23 cellular contexts compared by ENCODE assay signal in the genomic region with DNA sequence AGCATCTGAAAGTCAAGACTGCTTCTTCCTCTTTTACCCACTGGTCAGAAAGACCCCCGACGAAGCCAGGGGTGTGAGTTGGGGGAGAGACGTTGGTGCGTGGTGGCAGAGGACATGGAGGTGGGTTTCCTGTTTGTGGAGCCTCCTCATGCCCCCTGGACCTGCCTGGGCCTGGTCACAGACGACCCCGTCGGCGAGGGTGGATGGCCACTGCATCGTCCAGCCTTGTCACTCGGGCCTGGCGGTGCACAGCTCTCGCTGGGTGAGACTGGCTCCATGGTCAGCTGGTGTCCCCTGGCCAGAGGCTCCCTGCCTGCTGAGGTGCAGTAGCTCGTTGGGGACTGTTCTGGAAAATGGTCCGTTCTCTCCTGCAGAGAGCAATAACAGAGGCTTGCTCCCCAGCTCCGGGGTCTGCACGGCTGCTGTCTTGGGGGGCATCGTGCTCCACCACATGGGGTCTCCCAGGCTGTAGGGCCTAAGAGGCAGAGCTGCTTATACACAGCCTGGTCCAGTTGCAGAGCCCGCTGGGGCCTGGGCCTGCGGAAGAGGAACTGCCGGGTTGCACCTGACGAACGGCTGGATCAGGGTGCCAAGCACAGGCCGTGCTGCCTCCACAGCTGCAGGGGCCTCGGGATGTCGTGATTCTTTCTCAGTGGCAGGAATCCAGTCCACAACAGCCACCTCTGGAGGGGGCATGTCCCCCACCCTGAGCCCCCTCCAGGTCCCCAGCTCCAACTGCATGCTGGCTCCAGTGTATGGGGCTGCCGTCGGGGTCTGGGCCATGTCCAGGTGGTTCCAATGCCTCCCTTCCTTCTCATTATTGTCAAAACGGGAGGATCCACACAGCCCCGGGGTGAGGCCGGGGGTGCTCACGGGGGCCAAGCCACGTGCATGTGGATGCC. TPM values are rescaled to one million over a fixed set of nuclear protein-coding genes. Genes with fewer than 3 reads are reported as not detected.
DNase-seq lines count a peak whose midpoint lies in the region; ATAC-seq and TF ChIP-seq lines count a peak whose summit lies in the region.
"Had no signal": no experiment of that assay in that cellular context is flagged by ENCODE, and none has a peak within 500 bp of the region (broad histone marks: within the 10 kb centered on the region; RNA-seq: fewer than 3 reads in every experiment).

No MANE protein-coding gene starts in this region.

- no peak overlapping the region for H3K27ac ChIP-seq in BLaER1 treated with 17β-estradiol and CSF1 and Interleukin-3, amounts not matched to agents 10 nM and 100 nM
- H3K27ac ChIP-seq in left lung, result no peak overlapping the region
- H3K27ac ChIP-seq in sigmoid colon, result no peak overlapping the region
- H3K27ac ChIP-seq: GM23248 had no signal

- H3K36me3 Mint-ChIP-seq in activated T-cell treated with anti-CD3 and anti-CD28 coated beads, Interleukin-2, amount 50 U/mL, for 4 hours (ENCODE audit: insufficient read depth), result no peaks in the 10 kb centered on the region
- no peaks in the 10 kb centered on the region for H3K36me3 Mint-ChIP-seq in MCF 10A (ENCODE audit: insufficient read depth, unreplicated experiment)
- H3K36me3 Mint-ChIP-seq: CD8-positive, alpha-beta memory T cell had no signal

- WGBS in sigmoid colon, 2 donors, result 78 to 79% methylated on average over 32 of the region's 32 CpGs

- intact Hi-C loops in left lung (cut with DNase I) (no loop called here), sigmoid colon (cut with DNase I) (no loop called here), MCF 10A (cut with micrococcal nuclease) (no loop called here)

- POLR2A ChIA-PET in MCF 10A (lab: Yijun Ruan, JAX), result no interaction called here

- H3K4me2 ChIP-seq in BLaER1 treated with 17β-estradiol and CSF1 and Interleukin-3, amounts not matched to agents 10 nM and 100 nM, result peak overlapping the region in 9 of 11 experiments; percentile 26 to 84 (median 71); a peak in 17 of 22 replicates

- peaks cover 15 to 46% (median 30%) of the 10 kb centered on the region in 11 experiments; a peak in 20 of 22 replicates for H3K27me3 ChIP-seq in BLaER1 treated with 17β-estradiol and CSF1 and Interleukin-3, amounts not matched to agents 10 nM and 100 nM
- H3K27me3 ChIP-seq in left lung (peaks cover 0 to 65% of the 10 kb centered on the region in 2 donors), sigmoid colon (peaks cover 0 to 69% (median 18%) of the 10 kb centered on the region in 3 donors)

- peaks cover 0 to 23% (median 12%) of the 10 kb centered on the region in 11 experiments; a peak in 12 of 22 replicates for H4K20me1 ChIP-seq in BLaER1 treated with 17β-estradiol and CSF1 and Interleukin-3, amounts not matched to agents 10 nM and 100 nM

- CTCF ChIA-PET in MCF 10A (lab: Yijun Ruan, JAX), result interaction anchor here (0.5 kb wide), 1 partner anchor 205 kb away, joined by 3 read pairs; no protein-coding TSS in a partner anchor

- H3K9me3 ChIP-seq in BLaER1 treated with 17β-estradiol and CSF1 and Interleukin-3, amounts not matched to agents 10 nM and 100 nM (replicated peaks in 1 of 11), result peaks cover 21 to 28% (median 25%) of the 10 kb centered on the region in 11 experiments
- H3K9me3 ChIP-seq in left lung, result peaks cover 0 to 10% of the 10 kb centered on the region in 2 donors
- peaks cover 0 to 10% (median 2%) of the 10 kb centered on the region in 4 donors for H3K9me3 ChIP-seq in sigmoid colon

- peaks cover 0 to 45% (median 31%) of the 10 kb centered on the region in 10 experiments; a peak in 16 of 20 replicates for H3K4me1 ChIP-seq in BLaER1 treated with 17β-estradiol and CSF1 and Interleukin-3, amounts not matched to agents 10 nM and 100 nM
- H3K4me1 ChIP-seq in left lung (no peaks in the 10 kb centered on the region), sigmoid colon (no peaks in the 10 kb centered on the region)

- no TSS peak for BruUV-seq in MCF 10A (replicated peaks; lab: Mats Ljungman, UMichigan)

- H3K4me3 Mint-ChIP-seq in activated T-cell treated with anti-CD3 and anti-CD28 coated beads, Interleukin-2, amount 50 U/mL, for 4 hours, result no peak overlapping the region
- H3K4me3 Mint-ChIP-seq in MCF 10A (ENCODE audit: unreplicated experiment), result no peak overlapping the region
- H3K4me3 Mint-ChIP-seq: CD8-positive, alpha-beta memory T cell; IgD-negative memory B cell had no signal

- no peak overlapping the region for H3K9ac ChIP-seq in BLaER1 treated with 17β-estradiol and CSF1 and Interleukin-3, amounts not matched to agents 10 nM and 100 nM
- H3K9ac ChIP-seq: GM23248 had no signal

- TF ChIP-seq EP300 in sigmoid colon (IDR thresholded peaks at IDR 0.05), result no peak

- no peak overlapping the region for H3K4me3 ChIP-seq in BLaER1 treated with 17β-estradiol and CSF1 and Interleukin-3, amounts not matched to agents 10 nM and 100 nM
- H3K4me3 ChIP-seq in left lung, result no peak overlapping the region
- H3K4me3 ChIP-seq in sigmoid colon, result no peak overlapping the region
- H3K4me3 ChIP-seq: GM23248 had no signal

- peaks cover 16% of the 10 kb centered on the region for H3K9me3 Mint-ChIP-seq in activated T-cell treated with anti-CD3 and anti-CD28 coated beads, Interleukin-2, amount 50 U/mL, for 4 hours
- peaks cover 10% of the 10 kb centered on the region for H3K9me3 Mint-ChIP-seq in MCF 10A (ENCODE audit: unreplicated experiment)

- ATAC-seq in activated T-cell treated with anti-CD3 and anti-CD28 coated beads, Interleukin-2, amount 50 U/mL, for 4 hours, result no peak
- ATAC-seq in left lung, result no peak
- ATAC-seq: HCT116 had no signal

- H3K27me3 Mint-ChIP-seq in activated T-cell treated with anti-CD3 and anti-CD28 coated beads, Interleukin-2, amount 50 U/mL, for 4 hours (ENCODE audit: low read depth), result peaks cover 24% of the 10 kb centered on the region
- no peaks in the 10 kb centered on the region for H3K27me3 Mint-ChIP-seq in MCF 10A (ENCODE audit: insufficient read depth, unreplicated experiment)

- peaks cover 0 to 9% (median 0%) of the 10 kb centered on the region in 11 experiments; a peak in 1 of 22 replicates for H3K36me3 ChIP-seq in BLaER1 treated with 17β-estradiol and CSF1 and Interleukin-3, amounts not matched to agents 10 nM and 100 nM
- H3K36me3 ChIP-seq in left lung, result no peaks in the 10 kb centered on the region
- no peaks in the 10 kb centered on the region for H3K36me3 ChIP-seq in sigmoid colon

- peak; percentile 10 for DNase-seq in activated T-cell treated with anti-CD3 and anti-CD28 coated beads, Interleukin-2, amount 50 U/mL, for 1 hour
- no peak for DNase-seq in activated T-cell treated with anti-CD3 and anti-CD28 coated beads, Interleukin-2, amount 50 U/mL, for 4 hours
- peak; percentile 30 to 70 for DNase-seq in left lung
- DNase-seq in sigmoid colon, result peak; percentile 36
- DNase-seq in AG20443 (ENCODE audit: low spot score), result no peak
- DNase-seq in MCF 10A (ENCODE audit: unreplicated experiment), result no peak
- no peak for DNase-seq in COLO668 (lab: John Stamatoyannopoulos, UW; ENCODE audit: unreplicated experiment)
- DNase-seq: 8988T; CD8-positive, alpha-beta memory T cell; DMS79 treated with DMSO at 0.1 percent for 48 hours; GM23248; Kasumi-1; NCI-H1105 treated with DMSO at 0.1 percent for 48 hours; NCI-H187; NK-92 treated with Interleukin-12 subunit alpha and Interleukin-12 subunit beta, amount 100 ng/mL, for 24 hours had no signal

- no peak for TF ChIP-seq POLR2A in sigmoid colon (IDR thresholded peaks at IDR 0.05)

- no peak overlapping the region for H3K27ac Mint-ChIP-seq in MCF 10A (ENCODE audit: low read depth, unreplicated experiment)
- H3K27ac Mint-ChIP-seq: CD8-positive, alpha-beta memory T cell; IgD-negative memory B cell had no signal

- TF ChIP-seq CTCF in left lung (IDR thresholded peaks at IDR 0.05), result no peak
- no peak for TF ChIP-seq CTCF in sigmoid colon (IDR thresholded peaks at IDR 0.05)
- TF ChIP-seq CTCF in MCF 10A (IDR thresholded peaks at IDR 0.05; ENCODE audit: unreplicated experiment), result no peak

- no peaks in the 10 kb centered on the region for H3K4me1 Mint-ChIP-seq in activated T-cell treated with anti-CD3 and anti-CD28 coated beads, Interleukin-2, amount 50 U/mL, for 4 hours (ENCODE audit: low read depth)
- H3K4me1 Mint-ChIP-seq in MCF 10A (ENCODE audit: insufficient read depth, unreplicated experiment), result no peaks in the 10 kb centered on the region
- H3K4me1 Mint-ChIP-seq: CD8-positive, alpha-beta memory T cell had no signal

RNA-seq across cellular contexts. Expression of a gene that starts 18.0 kb away (rescaled TPM):
- not detected for total RNA-seq in activated T-cell treated with anti-CD3 and anti-CD28 coated beads, Interleukin-2, amount 50 U/mL, for 4 hours
- total RNA-seq in left lung (not detected), sigmoid colon (not detected), MCF 10A (2022) (not detected in 2 replicates)
- not detected for polyA plus RNA-seq in sigmoid colon
- total RNA-seq: CD8-positive, alpha-beta memory T cell; G401; GM23248; HT1080; OCI-LY7; RPMI7951 had no signal
- polyA plus RNA-seq: BJ; CD8-positive, alpha-beta memory T cell; GM23248; IgD-negative memory B cell had no signal

Comparison
In these comparisons a context has a peak if more than half of its experiments do, and no peak if none do; other contexts are left out.
1. DNase-seq: peak in activated T-cell treated with anti-CD3 and anti-CD28 coated beads, Interleukin-2, amount 50 U/mL, for 1 hour (single experiment), left lung (2 of 2) and sigmoid colon (single experiment); none in activated T-cell treated with anti-CD3 and anti-CD28 coated beads, Interleukin-2, amount 50 U/mL, for 4 hours (single experiment), AG20443 (single experiment), MCF 10A (single experiment) and COLO668 (single experiment).